In genomic region chr20:44092551-44093248, GRCh38 we compare ENCODE assay signal across 8 cellular contexts.
A peak's percentile ranks its signal among the peaks of the same experiment; 100 is the strongest.
DNase-seq lines count a peak whose midpoint lies in the region; ATAC-seq, FAIRE-seq and TF ChIP-seq lines count a peak whose summit lies in the region.

No MANE protein-coding gene starts in this region.

- H3K27ac ChIP-seq in esophagus muscularis mucosa (replicated peaks in 1 of 4) (no peak overlapping the region), gastrocnemius medialis (no peak overlapping the region), aorta (ENCODE audit: low read depth in 1 of 2, low read length in 2 of 2) (no peak overlapping the region)

- H3K4me3 ChIP-seq in HFF-Myc (replicated peaks; ENCODE audit: low read depth, low read length) (no peak overlapping the region), esophagus muscularis mucosa (no peak overlapping the region), gastrocnemius medialis (no peak overlapping the region), aorta (ENCODE audit: low read length in 2 of 2) (no peak overlapping the region)

- in situ Hi-C loops in gastrocnemius medialis (cut with MboI; ENCODE audit: low sequenced_read_pairs in 4 of 4), result loop anchor here in 3 of 4 donors (25.0 kb wide), 2 partner anchors 555 to 655 kb away; no protein-coding TSS in a partner anchor

- DNase-seq in D721Med (ENCODE audit: insufficient read length, low spot score) (no peak), HFF-Myc (ENCODE audit: extremely low read depth, low read depth) (no peak), SHP77 (lab: John Stamatoyannopoulos, UW) (peak; percentile 17 to 61), esophagus muscularis mucosa (ENCODE audit: extremely low spot score) (no peak), gastrocnemius medialis (peak in 1 of 2 donors; percentile 4), aorta (no peak)

- FAIRE-seq in D721Med (lab: Jason Lieb, UNC), result no peak

- H3K36me3 ChIP-seq in esophagus muscularis mucosa (no peaks in the 10 kb centered on the region), gastrocnemius medialis (no peaks in the 10 kb centered on the region), aorta (ENCODE audit: control insufficient read depth in 1 of 2, insufficient read depth in 2 of 2, low read length in 1 of 2) (no peaks in the 10 kb centered on the region)

- TF ChIP-seq CTCF in D721Med (IDR thresholded peaks at IDR 0.05; ENCODE audit: insufficient read depth, missing control alignments) (peak; percentile 11), HFF-Myc (IDR thresholded peaks at IDR 0.05; ENCODE audit: low read depth, low read length, missing control alignments) (peak; percentile 48), esophagus muscularis mucosa (IDR thresholded peaks at IDR 0.05) (peak; percentile 25 to 49 (median 37)), gastrocnemius medialis (IDR thresholded peaks at IDR 0.05 in 4 of 5, conservative IDR thresholded peaks at IDR 0.05 in 1 of 5) (peak in 4 of 5 experiments; percentile 17 to 52 (median 28))

- H3K4me1 ChIP-seq in esophagus muscularis mucosa, result peaks cover 0 to 38% (median 21%) of the 10 kb centered on the region in 4 donors
- no peaks in the 10 kb centered on the region for H3K4me1 ChIP-seq in gastrocnemius medialis
- H3K4me1 ChIP-seq in aorta (ENCODE audit: control insufficient read depth in 1 of 2, insufficient read depth in 2 of 2, low read length in 2 of 2), result no peaks in the 10 kb centered on the region

- 51% methylated on average over 8 of the region's 9 CpGs for WGBS in esophagus muscularis mucosa
- WGBS in aorta, 2 donors, result 55 to 56% methylated on average over 9 of the region's 9 CpGs

- no peak for TF ChIP-seq EP300 in esophagus muscularis mucosa (IDR thresholded peaks at IDR 0.05)

- TF ChIP-seq POLR2A in esophagus muscularis mucosa (IDR thresholded peaks at IDR 0.05; ENCODE audit: low read depth) (no peak), gastrocnemius medialis (IDR thresholded peaks at IDR 0.05) (no peak)

- ATAC-seq in gastrocnemius medialis (peak in 1 of 2 donors; percentile 54), HG03442 (IDR thresholded peaks at IDR 0.05; ENCODE audit: unreplicated experiment) (no peak), GM18498 (IDR thresholded peaks at IDR 0.05; ENCODE audit: unreplicated experiment) (no peak), aorta (ENCODE audit: low FRiP score) (no peak)

- H3K9me3 ChIP-seq in esophagus muscularis mucosa, result no peaks in the 10 kb centered on the region
- no peaks in the 10 kb centered on the region for H3K9me3 ChIP-seq in gastrocnemius medialis
- H3K9me3 ChIP-seq in aorta (ENCODE audit: control insufficient read depth, low read length), result no peaks in the 10 kb centered on the region

- intact Hi-C loops in esophagus muscularis mucosa (cut with DNase I), result no loop called here
- intact Hi-C loops in gastrocnemius medialis (cut with DNase I; ENCODE audit: low total_unique reads), result no loop called here
- intact Hi-C loops in aorta (cut with DNase I), result no loop called here

- H3K27me3 ChIP-seq in esophagus muscularis mucosa (no peaks in the 10 kb centered on the region), gastrocnemius medialis (no peaks in the 10 kb centered on the region), aorta (ENCODE audit: control insufficient read depth in 1 of 2, insufficient read depth in 2 of 2, low read length in 1 of 2) (no peaks in the 10 kb centered on the region)

Comparison
In these comparisons a context has a peak if more than half of its experiments do, and no peak if none do; other contexts are left out.
1. DNase-seq: peak in SHP77 (2 of 2); none in D721Med (single experiment), HFF-Myc (single experiment), esophagus muscularis mucosa (single experiment) and aorta (0 of 2).
2. Peak in every context shown above with its lines, with median percentiles within 50 percentile points of each other: CTCF ChIP-seq.